1 cellular context compared by ENCODE assay signal in the genomic region with DNA sequence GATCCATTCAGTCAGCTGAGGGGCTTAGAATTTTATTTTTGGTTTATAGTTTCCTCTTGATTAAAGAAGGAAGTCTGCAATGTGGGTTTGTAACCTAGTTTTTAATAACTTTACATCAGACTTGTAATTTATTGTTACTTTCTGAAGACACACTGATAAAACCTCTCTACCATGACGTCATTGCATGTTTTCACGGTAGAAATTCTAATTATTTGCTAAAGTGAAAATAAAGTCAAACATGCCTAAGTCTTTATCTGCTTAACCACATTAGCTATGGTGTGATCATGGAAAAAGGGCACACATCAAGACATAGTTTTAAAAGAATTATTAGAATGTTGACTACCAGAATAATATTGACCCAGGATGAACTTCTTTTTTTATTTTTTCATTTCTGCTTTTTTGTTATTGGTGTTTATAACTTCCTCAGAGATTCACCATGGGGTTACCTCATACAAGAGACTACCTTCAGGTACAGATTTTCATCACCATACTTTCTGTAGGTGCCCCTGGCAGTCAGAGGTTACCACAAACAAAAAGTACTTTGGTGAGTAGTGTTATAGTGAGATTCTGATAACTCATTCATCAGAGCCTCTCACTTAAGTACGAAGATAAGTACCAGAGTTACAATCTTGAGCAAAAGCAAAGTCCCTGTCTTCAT.
TF ChIP-seq lines count a peak whose summit lies in the region.

No MANE protein-coding gene starts in this region.

TF ChIP-seq in GM12878, 131 proteins besides CTCF, POLR2A, EP300 and RAD21 (continued from another document and continues in another):
- TF ChIP-seq HSF1 (IDR thresholded peaks at IDR 0.05; ENCODE audit: low read depth, low read length), result no peak
- TF ChIP-seq SMAD1 (IDR thresholded peaks at IDR 0.05; ENCODE audit: low read depth, partially characterized antibody), result no peak
- no peak for TF ChIP-seq EGR1 (IDR thresholded peaks at IDR 0.05; ENCODE audit: borderline replicate concordance in 1 of 2, low read depth in 2 of 2, low read length in 2 of 2)
- TF ChIP-seq, protein P1, sequence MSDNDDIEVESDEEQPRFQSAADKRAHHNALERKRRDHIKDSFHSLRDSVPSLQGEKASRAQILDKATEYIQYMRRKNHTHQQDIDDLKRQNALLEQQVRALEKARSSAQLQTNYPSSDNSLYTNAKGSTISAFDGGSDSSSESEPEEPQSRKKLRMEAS (IDR thresholded peaks at IDR 0.05; ENCODE audit: low read depth, low read length), result no peak
- TF ChIP-seq, protein P2, sequence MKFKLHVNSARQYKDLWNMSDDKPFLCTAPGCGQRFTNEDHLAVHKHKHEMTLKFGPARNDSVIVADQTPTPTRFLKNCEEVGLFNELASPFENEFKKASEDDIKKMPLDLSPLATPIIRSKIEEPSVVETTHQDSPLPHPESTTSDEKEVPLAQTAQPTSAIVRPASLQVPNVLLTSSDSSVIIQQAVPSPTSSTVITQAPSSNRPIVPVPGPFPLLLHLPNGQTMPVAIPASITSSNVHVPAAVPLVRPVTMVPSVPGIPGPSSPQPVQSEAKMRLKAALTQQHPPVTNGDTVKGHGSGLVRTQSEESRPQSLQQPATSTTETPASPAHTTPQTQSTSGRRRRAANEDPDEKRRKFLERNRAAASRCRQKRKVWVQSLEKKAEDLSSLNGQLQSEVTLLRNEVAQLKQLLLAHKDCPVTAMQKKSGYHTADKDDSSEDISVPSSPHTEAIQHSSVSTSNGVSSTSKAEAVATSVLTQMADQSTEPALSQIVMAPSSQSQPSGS (IDR thresholded peaks at IDR 0.05; ENCODE audit: low read length), result peak; percentile 85
- TF ChIP-seq MEF2A (IDR thresholded peaks at IDR 0.05; ENCODE audit: insufficient read depth, low read depth, low read length), result 0 out of 2 replicates have a peak, but pooled peaks have one; percentile 12
- no peak for TF ChIP-seq NFYA (IDR thresholded peaks at IDR 0.05; ENCODE audit: borderline replicate concordance, low read depth, low read length)
- peak; percentile 78 for TF ChIP-seq JUNB (IDR thresholded peaks at IDR 0.05)
- TF ChIP-seq CBFB (IDR thresholded peaks at IDR 0.05; ENCODE audit: low read depth), result 0 out of 2 replicates have a peak, but pooled peaks have one; percentile 16
- TF ChIP-seq ATF7 (IDR thresholded peaks at IDR 0.05; ENCODE audit: low read depth), result peak; percentile 99
- TF ChIP-seq, protein P3, sequence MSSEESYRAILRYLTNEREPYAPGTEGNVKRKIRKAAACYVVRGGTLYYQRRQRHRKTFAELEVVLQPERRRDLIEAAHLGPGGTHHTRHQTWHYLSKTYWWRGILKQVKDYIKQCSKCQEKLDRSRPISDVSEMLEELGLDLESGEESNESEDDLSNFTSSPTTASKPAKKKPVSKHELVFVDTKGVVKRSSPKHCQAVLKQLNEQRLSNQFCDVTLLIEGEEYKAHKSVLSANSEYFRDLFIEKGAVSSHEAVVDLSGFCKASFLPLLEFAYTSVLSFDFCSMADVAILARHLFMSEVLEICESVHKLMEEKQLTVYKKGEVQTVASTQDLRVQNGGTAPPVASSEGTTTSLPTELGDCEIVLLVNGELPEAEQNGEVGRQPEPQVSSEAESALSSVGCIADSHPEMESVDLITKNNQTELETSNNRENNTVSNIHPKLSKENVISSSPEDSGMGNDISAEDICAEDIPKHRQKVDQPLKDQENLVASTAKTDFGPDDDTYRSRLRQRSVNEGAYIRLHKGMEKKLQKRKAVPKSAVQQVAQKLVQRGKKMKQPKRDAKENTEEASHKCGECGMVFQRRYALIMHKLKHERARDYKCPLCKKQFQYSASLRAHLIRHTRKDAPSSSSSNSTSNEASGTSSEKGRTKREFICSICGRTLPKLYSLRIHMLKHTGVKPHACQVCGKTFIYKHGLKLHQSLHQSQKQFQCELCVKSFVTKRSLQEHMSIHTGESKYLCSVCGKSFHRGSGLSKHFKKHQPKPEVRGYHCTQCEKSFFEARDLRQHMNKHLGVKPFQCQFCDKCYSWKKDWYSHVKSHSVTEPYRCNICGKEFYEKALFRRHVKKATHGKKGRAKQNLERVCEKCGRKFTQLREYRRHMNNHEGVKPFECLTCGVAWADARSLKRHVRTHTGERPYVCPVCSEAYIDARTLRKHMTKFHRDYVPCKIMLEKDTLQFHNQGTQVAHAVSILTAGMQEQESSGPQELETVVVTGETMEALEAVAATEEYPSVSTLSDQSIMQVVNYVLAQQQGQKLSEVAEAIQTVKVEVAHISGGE (CRISPR knock-in tag; IDR thresholded peaks at IDR 0.05), result no peak
- TF ChIP-seq, protein P4, sequence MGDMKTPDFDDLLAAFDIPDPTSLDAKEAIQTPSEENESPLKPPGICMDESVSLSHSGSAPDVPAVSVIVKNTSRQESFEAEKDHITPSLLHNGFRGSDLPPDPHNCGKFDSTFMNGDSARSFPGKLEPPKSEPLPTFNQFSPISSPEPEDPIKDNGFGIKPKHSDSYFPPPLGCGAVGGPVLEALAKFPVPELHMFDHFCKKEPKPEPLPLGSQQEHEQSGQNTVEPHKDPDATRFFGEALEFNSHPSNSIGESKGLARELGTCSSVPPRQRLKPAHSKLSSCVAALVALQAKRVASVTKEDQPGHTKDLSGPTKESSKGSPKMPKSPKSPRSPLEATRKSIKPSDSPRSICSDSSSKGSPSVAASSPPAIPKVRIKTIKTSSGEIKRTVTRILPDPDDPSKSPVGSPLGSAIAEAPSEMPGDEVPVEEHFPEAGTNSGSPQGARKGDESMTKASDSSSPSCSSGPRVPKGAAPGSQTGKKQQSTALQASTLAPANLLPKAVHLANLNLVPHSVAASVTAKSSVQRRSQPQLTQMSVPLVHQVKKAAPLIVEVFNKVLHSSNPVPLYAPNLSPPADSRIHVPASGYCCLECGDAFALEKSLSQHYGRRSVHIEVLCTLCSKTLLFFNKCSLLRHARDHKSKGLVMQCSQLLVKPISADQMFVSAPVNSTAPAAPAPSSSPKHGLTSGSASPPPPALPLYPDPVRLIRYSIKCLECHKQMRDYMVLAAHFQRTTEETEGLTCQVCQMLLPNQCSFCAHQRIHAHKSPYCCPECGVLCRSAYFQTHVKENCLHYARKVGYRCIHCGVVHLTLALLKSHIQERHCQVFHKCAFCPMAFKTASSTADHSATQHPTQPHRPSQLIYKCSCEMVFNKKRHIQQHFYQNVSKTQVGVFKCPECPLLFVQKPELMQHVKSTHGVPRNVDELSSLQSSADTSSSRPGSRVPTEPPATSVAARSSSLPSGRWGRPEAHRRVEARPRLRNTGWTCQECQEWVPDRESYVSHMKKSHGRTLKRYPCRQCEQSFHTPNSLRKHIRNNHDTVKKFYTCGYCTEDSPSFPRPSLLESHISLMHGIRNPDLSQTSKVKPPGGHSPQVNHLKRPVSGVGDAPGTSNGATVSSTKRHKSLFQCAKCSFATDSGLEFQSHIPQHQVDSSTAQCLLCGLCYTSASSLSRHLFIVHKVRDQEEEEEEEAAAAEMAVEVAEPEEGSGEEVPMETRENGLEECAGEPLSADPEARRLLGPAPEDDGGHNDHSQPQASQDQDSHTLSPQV (IDR thresholded peaks at IDR 0.05), result no peak
- TF ChIP-seq E2F8 (IDR thresholded peaks at IDR 0.05; ENCODE audit: low read depth, partially characterized antibody), result no peak
- peak; percentile 59; the same call in 1 of the 2 replicates for TF ChIP-seq ZBED1 (IDR thresholded peaks at IDR 0.05; ENCODE audit: borderline replicate concordance)
- no peak for TF ChIP-seq ZNF207 (IDR thresholded peaks at IDR 0.05; ENCODE audit: borderline replicate concordance)
- TF ChIP-seq CUX1 (IDR thresholded peaks at IDR 0.05; ENCODE audit: insufficient replicate concordance, low read depth, low read length), result peak; percentile 52
- TF ChIP-seq BCL11A (IDR thresholded peaks at IDR 0.05; ENCODE audit: low read depth, low read length), result 0 out of 2 replicates have a peak, but pooled peaks have one; percentile 30
- no peak for TF ChIP-seq ESRRA (IDR thresholded peaks at IDR 0.05; ENCODE audit: low read length)
- TF ChIP-seq, protein P5, sequence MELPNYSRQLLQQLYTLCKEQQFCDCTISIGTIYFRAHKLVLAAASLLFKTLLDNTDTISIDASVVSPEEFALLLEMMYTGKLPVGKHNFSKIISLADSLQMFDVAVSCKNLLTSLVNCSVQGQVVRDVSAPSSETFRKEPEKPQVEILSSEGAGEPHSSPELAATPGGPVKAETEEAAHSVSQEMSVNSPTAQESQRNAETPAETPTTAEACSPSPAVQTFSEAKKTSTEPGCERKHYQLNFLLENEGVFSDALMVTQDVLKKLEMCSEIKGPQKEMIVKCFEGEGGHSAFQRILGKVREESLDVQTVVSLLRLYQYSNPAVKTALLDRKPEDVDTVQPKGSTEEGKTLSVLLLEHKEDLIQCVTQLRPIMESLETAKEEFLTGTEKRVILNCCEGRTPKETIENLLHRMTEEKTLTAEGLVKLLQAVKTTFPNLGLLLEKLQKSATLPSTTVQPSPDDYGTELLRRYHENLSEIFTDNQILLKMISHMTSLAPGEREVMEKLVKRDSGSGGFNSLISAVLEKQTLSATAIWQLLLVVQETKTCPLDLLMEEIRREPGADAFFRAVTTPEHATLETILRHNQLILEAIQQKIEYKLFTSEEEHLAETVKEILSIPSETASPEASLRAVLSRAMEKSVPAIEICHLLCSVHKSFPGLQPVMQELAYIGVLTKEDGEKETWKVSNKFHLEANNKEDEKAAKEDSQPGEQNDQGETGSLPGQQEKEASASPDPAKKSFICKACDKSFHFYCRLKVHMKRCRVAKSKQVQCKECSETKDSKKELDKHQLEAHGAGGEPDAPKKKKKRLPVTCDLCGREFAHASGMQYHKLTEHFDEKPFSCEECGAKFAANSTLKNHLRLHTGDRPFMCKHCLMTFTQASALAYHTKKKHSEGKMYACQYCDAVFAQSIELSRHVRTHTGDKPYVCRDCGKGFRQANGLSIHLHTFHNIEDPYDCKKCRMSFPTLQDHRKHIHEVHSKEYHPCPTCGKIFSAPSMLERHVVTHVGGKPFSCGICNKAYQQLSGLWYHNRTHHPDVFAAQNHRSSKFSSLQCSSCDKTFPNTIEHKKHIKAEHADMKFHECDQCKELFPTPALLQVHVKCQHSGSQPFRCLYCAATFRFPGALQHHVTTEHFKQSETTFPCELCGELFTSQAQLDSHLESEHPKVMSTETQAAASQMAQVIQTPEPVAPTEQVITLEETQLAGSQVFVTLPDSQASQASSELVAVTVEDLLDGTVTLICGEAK (IDR thresholded peaks at IDR 0.05; ENCODE audit: borderline replicate concordance), result no peak
